Comparison of ENCODE assay signal across 10 cellular contexts in the genomic region with DNA sequence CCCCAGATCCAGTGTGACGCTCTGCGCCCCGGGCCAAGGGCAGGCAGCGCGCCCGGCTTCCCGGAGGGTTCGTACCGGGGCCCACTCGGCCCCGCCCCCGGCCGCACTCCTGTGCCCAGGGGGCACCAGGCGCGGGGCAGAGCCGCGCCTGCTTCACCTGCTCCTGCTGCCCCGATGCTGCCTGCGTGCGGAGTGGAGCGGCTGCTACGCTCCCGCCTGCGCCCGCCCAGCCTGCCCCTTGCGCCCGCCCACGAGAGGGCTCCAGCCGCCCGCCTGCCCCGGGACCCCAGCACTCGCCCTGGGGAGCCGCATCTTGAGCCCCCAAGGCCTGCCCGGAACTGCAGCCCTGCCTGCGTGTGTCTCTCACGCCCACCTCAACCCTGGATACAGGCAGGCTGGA. TPM values are rescaled to one million over a fixed set of nuclear protein-coding genes. Genes with fewer than 3 reads are reported as not detected.
A peak's percentile ranks its signal among the peaks of the same experiment; 100 is the strongest.
DNase-seq lines count a peak whose midpoint lies in the region; ATAC-seq, FAIRE-seq and TF ChIP-seq lines count a peak whose summit lies in the region.
"Not testable (repeated sequence)": the region's sequence is repeated elsewhere in the genome, so short reads cannot be mapped to it uniquely, and the experiment has no call there.
"Had no signal": no experiment of that assay in that cellular context is flagged by ENCODE, and none has a peak within 500 bp of the region (broad histone marks: within the 10 kb centered on the region; RNA-seq: fewer than 3 reads in every experiment).

A gene with protein sequence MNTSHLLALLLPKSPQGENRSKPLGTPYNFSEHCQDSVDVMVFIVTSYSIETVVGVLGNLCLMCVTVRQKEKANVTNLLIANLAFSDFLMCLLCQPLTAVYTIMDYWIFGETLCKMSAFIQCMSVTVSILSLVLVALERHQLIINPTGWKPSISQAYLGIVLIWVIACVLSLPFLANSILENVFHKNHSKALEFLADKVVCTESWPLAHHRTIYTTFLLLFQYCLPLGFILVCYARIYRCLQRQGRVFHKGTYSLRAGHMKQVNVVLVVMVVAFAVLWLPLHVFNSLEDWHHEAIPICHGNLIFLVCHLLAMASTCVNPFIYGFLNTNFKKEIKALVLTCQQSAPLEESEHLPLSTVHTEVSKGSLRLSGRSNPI (minus strand): TSS at position 194 of the 400 bp plus-strand sequence. CDS start 3,323 bp downstream, outside the sequence.

- POLR2A ChIA-PET in Panc1 (lab: Charles Lee), result not testable (repeated sequence)

- WGBS in pancreas, 2 donors, result 5% methylated on average over 17 of the region's 36 CpGs; no CpG with 5 or more reads in 1 of the 2 donors

- CTCF ChIA-PET in Panc1 (lab: Charles Lee), result not testable (repeated sequence)

- not testable (repeated sequence) for H3K36me3 ChIP-seq in Panc1 (ENCODE audit: control insufficient read depth, insufficient read depth, low read length); kidney (ENCODE audit: control insufficient read depth in 1 of 2, insufficient read depth in 2 of 2, low read length in 2 of 2); pancreas

- ATAC-seq in Panc1 (peak; percentile 47), left cardiac atrium (peak; percentile 9 to 52), pancreas (peak in 3 of 4 donors; percentile 24 to 55 (median 55))
- peak; percentile 19 for ATAC-seq in stimulated activated naive CD8-positive, alpha-beta T cell treated with anti-CD3 and anti-CD28 coated beads, Interleukin-15, amount 100 ng/mL, for 72 hours

- not testable (repeated sequence) for H3K27me3 ChIP-seq in Panc1 (ENCODE audit: control insufficient read depth, insufficient read depth, low read length); pancreas

- not testable (repeated sequence) for BruUV-seq in Panc1 (replicated peaks; lab: Mats Ljungman, UMichigan)

- not testable (repeated sequence) for H3K27me3 Mint-ChIP-seq in chondrocyte (ENCODE audit: low read depth); stimulated activated naive CD8-positive, alpha-beta T cell treated with anti-CD3 and anti-CD28 coated beads, Interleukin-15, amount 100 ng/mL, for 72 hours

- H3K27ac ChIP-seq in Panc1 (ENCODE audit: low read length); kidney (ENCODE audit: low read depth in 2 of 2, low read length in 2 of 2); pancreas: not testable (repeated sequence)

- not testable (repeated sequence) for H3K4me3 ChIP-seq in Panc1 (ENCODE audit: low read depth in 2 of 2, low read length in 2 of 2); kidney (ENCODE audit: low read length in 2 of 2); pancreas

- not testable (repeated sequence) for DNase-seq in Panc1 (ENCODE audit: low read depth, low spot score); left cardiac atrium; stimulated activated naive CD8-positive, alpha-beta T cell treated with anti-CD3 and anti-CD28 coated beads, Interleukin-15, amount 100 ng/mL, for 72 hours
- peak; percentile 79 for DNase-seq in chondrocyte (ENCODE audit: low spot score)
- peak; percentile 61 for DNase-seq in kidney
- peak; percentile 14 for DNase-seq in mesenteric fat pad (ENCODE audit: low spot score)
- peak in 1 of 6 donors; percentile 61 for DNase-seq in pancreas

- intact Hi-C loops in Panc1 (cut with micrococcal nuclease; ENCODE audit: unreplicated experiment); left cardiac atrium (cut with DNase I); kidney (cut with DNase I); pancreas (cut with DNase I): not testable (repeated sequence)

- H3K36me3 Mint-ChIP-seq in chondrocyte (ENCODE audit: low read depth), result not testable (repeated sequence)

- not testable (repeated sequence) for FAIRE-seq in kidney (lab: Jason Lieb, UNC); pancreas (lab: Jason Lieb, UNC)

- TF ChIP-seq CTCF in Panc1 (IDR thresholded peaks at IDR 0.05); chondrocyte (IDR thresholded peaks at IDR 0.05); kidney (IDR thresholded peaks at IDR 0.05; ENCODE audit: borderline replicate concordance, extremely low read depth, insufficient read depth); pancreas (IDR thresholded peaks at IDR 0.05): not testable (repeated sequence)

- not testable (repeated sequence) for H3K27ac Mint-ChIP-seq in chondrocyte (ENCODE audit: unreplicated experiment); stimulated activated naive CD8-positive, alpha-beta T cell treated with anti-CD3 and anti-CD28 coated beads, Interleukin-15, amount 100 ng/mL, for 72 hours

- in situ Hi-C loops in Panc1 (cut with HindIII; ENCODE audit: low pct_unique_long_range_greater_than_20kb, low sequenced_read_pairs), result not testable (repeated sequence)

- H3K4me3 Mint-ChIP-seq in chondrocyte (ENCODE audit: unreplicated experiment); stimulated activated naive CD8-positive, alpha-beta T cell treated with anti-CD3 and anti-CD28 coated beads, Interleukin-15, amount 100 ng/mL, for 72 hours: not testable (repeated sequence)

- not testable (repeated sequence) for H3K4me1 Mint-ChIP-seq in chondrocyte (ENCODE audit: low read depth); stimulated activated naive CD8-positive, alpha-beta T cell treated with anti-CD3 and anti-CD28 coated beads, Interleukin-15, amount 100 ng/mL, for 72 hours

- not testable (repeated sequence) for H3K9me3 Mint-ChIP-seq in chondrocyte (ENCODE audit: low read depth); stimulated activated naive CD8-positive, alpha-beta T cell treated with anti-CD3 and anti-CD28 coated beads, Interleukin-15, amount 100 ng/mL, for 72 hours

- H3K9ac ChIP-seq in kidney (ENCODE audit: low read length in 2 of 2), result not testable (repeated sequence)

- H3K4me1 ChIP-seq in Panc1 (ENCODE audit: control insufficient read depth, insufficient read depth, low read length); kidney (ENCODE audit: control insufficient read depth in 1 of 2, insufficient read depth in 1 of 2, low read depth in 1 of 2, low read length in 2 of 2); pancreas: not testable (repeated sequence)

- not testable (repeated sequence) for H3K9me3 ChIP-seq in Panc1 (ENCODE audit: control insufficient read depth, insufficient read depth, low read depth, low read length); kidney (ENCODE audit: control insufficient read depth in 1 of 2, low read length in 2 of 2); pancreas

RNA-seq across cellular contexts. Expression of the gene that starts here (rescaled TPM):
- total RNA-seq in Panc1 (2021; ENCODE audit: unreplicated experiment), result 2.2 TPM
- 1.3 TPM for polyA plus RNA-seq in Panc1 (2012; ENCODE audit: insufficient read length)
- total RNA-seq in chondrocyte, result 0.30 to 0.53 TPM in 2 of 3 replicates, not detected in the other
- total RNA-seq in left cardiac atrium, result under 1 TPM in 1 of 2 donors, not detected in 1; 0.58 TPM
- total RNA-seq in kidney, result not detected
- polyA plus RNA-seq in kidney (ENCODE audit: insufficient read depth, low read depth, low replicate concordance), result not detected
- total RNA-seq in mesenteric fat pad, result not detected
- not detected for total RNA-seq in pancreas
- polyA plus RNA-seq in pancreas, result not detected
- total RNA-seq: A673; CD8-positive, alpha-beta memory T cell; H9 had no signal
- polyA plus RNA-seq: CD8-positive, alpha-beta memory T cell had no signal

Comparison
In these comparisons a context has a peak if more than half of its experiments do, and no peak if none do; other contexts are left out.
1. Peak in DNase-seq in chondrocyte; RNA of the gene not detected or under 1 TPM.
2. Peak in ATAC-seq in left cardiac atrium; RNA of the gene not detected or under 1 TPM.
3. Peak in DNase-seq in kidney; RNA of the gene not detected or under 1 TPM.
4. Peak in DNase-seq in mesenteric fat pad; RNA of the gene not detected or under 1 TPM.
5. Peak in ATAC-seq in pancreas; RNA of the gene not detected or under 1 TPM.